Comparison of ENCODE assay signal across 1 cellular context in genomic region chr5:112737472-112738179, GRCh38.
TF ChIP-seq lines count a peak whose summit lies in the region.

TSS of gene APC (plus strand) at chr5:112737885. CDS start at chr5:112754891, 17,006 bp downstream.

TF ChIP-seq in GM12878, 131 proteins besides CTCF, POLR2A, EP300 and RAD21 (continued from another document):
- TF ChIP-seq PKNOX1 (IDR thresholded peaks at IDR 0.05) (0 out of 2 replicates have a peak, but pooled peaks have one; percentile 24), HSF1 (IDR thresholded peaks at IDR 0.05; ENCODE audit: low read depth, low read length) (no peak), ELK1 (IDR thresholded peaks at IDR 0.05; ENCODE audit: low read depth, low read length) (0 out of 2 replicates have a peak, but pooled peaks have one; percentile 18), CBX3 (IDR thresholded peaks at IDR 0.05; ENCODE audit: borderline replicate concordance, low read depth) (no peak), HDAC2 (IDR thresholded peaks at IDR 0.05) (no peak)
